ENCODE assay signal across 13 cellular contexts in genomic region chr14:69069020-69069421, GRCh38.
DNase-seq lines count a peak whose midpoint lies in the region; ATAC-seq, FAIRE-seq and TF ChIP-seq lines count a peak whose summit lies in the region.
"Had no signal": no experiment of that assay in that cellular context is flagged by ENCODE, and none has a peak within 500 bp of the region (broad histone marks: within the 10 kb centered on the region; RNA-seq: fewer than 3 reads in every experiment).

No MANE protein-coding gene starts in this region.

- FAIRE-seq in HepG2 (lab: Jason Lieb, UNC): no peak

- H3K36me3 ChIP-seq in HepG2 (replicated peaks in 1 of 2; ENCODE audit: control insufficient read depth in 1 of 2, insufficient read depth in 2 of 2, low read length in 2 of 2) (peaks cover 10 to 30% of the 10 kb centered on the region in 2 experiments; a peak in 2 of 5 replicates), right lobe of liver (peaks cover 0 to 35% (median 0%) of the 10 kb centered on the region in 4 donors)

- H3K4me1 ChIP-seq in HepG2 (ENCODE audit: insufficient read depth, low read length): peaks cover 8% of the 10 kb centered on the region
- H3K4me1 ChIP-seq in right lobe of liver: no peaks in the 10 kb centered on the region
- H3K4me1 ChIP-seq: gastrocnemius medialis, Peyer's patch had no signal

- POLR2A ChIA-PET in HepG2 (lab: Yijun Ruan, JAX): no interaction called here

- H3K27me3 ChIP-seq in HepG2 (ENCODE audit: control insufficient read depth in 1 of 2, insufficient read depth in 2 of 2, low read length in 2 of 2) (no peaks in the 10 kb centered on the region; a peak in 1 of 5 replicates), right lobe of liver (no peaks in the 10 kb centered on the region)
- H3K27me3 ChIP-seq: gastrocnemius medialis, Peyer's patch, sigmoid colon had no signal

- 93% methylated on average over 1 of the region's 1 CpG for WGBS in HepG2 (ENCODE audit: low lambda C conversion rate)
- 75% methylated on average over 1 of the region's 1 CpG for WGBS in right lobe of liver (ENCODE audit: insufficient coverage, low coverage, low lambda C conversion rate, missing lambda C conversion rate)

- in situ Hi-C loops in HepG2 (cut with HindIII; ENCODE audit: extremely low pct_ligation_motif_present, low pct_unique_long_range_greater_than_20kb): no loop called here

- TF ChIP-seq RAD21 in HepG2 (CRISPR knock-in tag; IDR thresholded peaks at IDR 0.05): no peak

- no peak for DNase-seq in HepG2 (ENCODE audit: low spot score)
- DNase-seq in right lobe of liver: no peak
- DNase-seq in amniotic epithelial cell (ENCODE audit: low read depth): peak; percentile 44
- DNase-seq in kidney glomerular epithelial cell (lab: John Stamatoyannopoulos, UW): peak; percentile 67
- DNase-seq in SHP77 (lab: John Stamatoyannopoulos, UW): no peak
- DNase-seq in C1 segment of cervical spinal cord (lab: John Stamatoyannopoulos, UW): no peak
- DNase-seq in hypothalamus (lab: John Stamatoyannopoulos, UW): no peak
- DNase-seq in NCI-H526 treated with DMSO at 0.1 percent for 48 hours (lab: John Stamatoyannopoulos, UW): no peak
- DNase-seq: gastrocnemius medialis, lower lobe of right lung, NCI-H2029 treated with DMSO at 0.1 percent for 48 hours, Peyer's patch, sigmoid colon had no signal

- no peak overlapping the region for H2AFZ ChIP-seq in HepG2 (ENCODE audit: low read length)

- intact Hi-C loops in HepG2 (cut with micrococcal nuclease; ENCODE audit: unreplicated experiment): no loop called here
- intact Hi-C loops in right lobe of liver (cut with DNase I): no loop called here

- H3K9me3 ChIP-seq in HepG2 (ENCODE audit: low read length): no peaks in the 10 kb centered on the region
- H3K9me3 ChIP-seq in right lobe of liver: no peaks in the 10 kb centered on the region
- H3K9me3 ChIP-seq: gastrocnemius medialis, lower lobe of right lung, Peyer's patch, sigmoid colon had no signal

- BruUV-seq in HepG2 (replicated peaks; lab: Mats Ljungman, UMichigan): no TSS peak

- no peaks in the 10 kb centered on the region for H4K20me1 ChIP-seq in HepG2 (ENCODE audit: insufficient read depth, low read length)

- H3K4me2 ChIP-seq in HepG2 (ENCODE audit: low read depth, low read length): no peak overlapping the region

- TF ChIP-seq POLR2A in HepG2 (IDR thresholded peaks at IDR 0.05; ENCODE audit: insufficient read depth in 1 of 2, low read depth in 2 of 2, low read length in 2 of 2) (no peak), right lobe of liver (IDR thresholded peaks at IDR 0.05) (no peak)

- ATAC-seq in HepG2: no peak
- no peak for ATAC-seq in right lobe of liver
- ATAC-seq: gastrocnemius medialis, lower lobe of right lung had no signal

- H3K4me3 ChIP-seq in HepG2 (replicated peaks in 1 of 3; ENCODE audit: insufficient read depth in 1 of 3, low read depth in 2 of 3, low read length in 3 of 3): no peak overlapping the region
- H3K4me3 ChIP-seq in right lobe of liver: no peak overlapping the region
- H3K4me3 ChIP-seq: gastrocnemius medialis, lower lobe of right lung, Peyer's patch, sigmoid colon had no signal

- no peaks in the 10 kb centered on the region for H3K79me2 ChIP-seq in HepG2 (ENCODE audit: insufficient read depth, low read length)

- CTCF ChIA-PET in HepG2 (lab: Yijun Ruan, JAX; ENCODE audit: low intra/inter-chr PET ratio, low total read pairs): no interaction called here

- H3K27ac ChIP-seq in HepG2 (ENCODE audit: extremely low read length, insufficient read depth, low read length) (no peak overlapping the region), right lobe of liver (no peak overlapping the region)
- H3K27ac ChIP-seq: gastrocnemius medialis, lower lobe of right lung, Peyer's patch had no signal

- TF ChIP-seq CTCF in HepG2 (CRISPR knock-in tag; IDR thresholded peaks at IDR 0.05) (no peak), right lobe of liver (IDR thresholded peaks at IDR 0.05) (no peak)

- no peak for TF ChIP-seq EP300 in HepG2 (IDR thresholded peaks at IDR 0.05; ENCODE audit: low read depth in 2 of 2, low read length in 2 of 2)
- TF ChIP-seq EP300 in HepG2 (CRISPR knock-in tag; IDR thresholded peaks at IDR 0.05; ENCODE audit: borderline replicate concordance): no peak

- H3K9ac ChIP-seq in HepG2 (ENCODE audit: insufficient read depth, low read depth, low read length): no peak overlapping the region

TF ChIP-seq in HepG2, 621 proteins besides CTCF, POLR2A, EP300 and RAD21:
- TF ChIP-seq NFE2L2 (IDR thresholded peaks at IDR 0.05; ENCODE audit: low read length) (peak; percentile 44; the same call in 1 of the 2 replicates), RCOR2 (CRISPR knock-in tag; IDR thresholded peaks at IDR 0.05) (no peak)

Comparison
In these comparisons a context has a peak if more than half of its experiments do, and no peak if none do; other contexts are left out.
1. DNase-seq: peak in amniotic epithelial cell (single experiment) and kidney glomerular epithelial cell (single experiment); none in HepG2 (single experiment), right lobe of liver (0 of 3), SHP77 (0 of 2), C1 segment of cervical spinal cord (0 of 14), hypothalamus (0 of 51) and NCI-H526 treated with DMSO at 0.1 percent for 48 hours (single experiment).